15 cellular contexts compared by ENCODE assay signal in the genomic region with DNA sequence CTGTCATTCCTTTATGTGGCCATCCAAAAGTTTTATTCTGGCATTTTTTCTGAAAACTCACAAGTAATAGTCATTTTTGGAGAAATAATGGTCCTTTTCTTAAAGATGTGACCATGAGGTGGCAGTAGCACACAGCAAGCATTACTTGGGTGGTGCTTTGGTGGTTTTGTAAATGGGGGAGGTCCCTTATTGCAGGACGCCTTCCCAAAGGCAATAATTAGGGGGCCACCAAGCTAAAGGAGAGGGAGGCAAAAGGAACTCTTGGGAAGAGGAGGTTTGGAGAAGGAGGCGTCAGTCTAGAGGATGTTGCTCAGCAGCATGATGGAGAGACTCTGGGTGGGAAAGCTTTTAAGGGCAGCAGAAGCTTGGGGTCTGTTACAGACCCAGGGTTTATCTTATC.
A peak's percentile ranks its signal among the peaks of the same experiment; 100 is the strongest.
DNase-seq lines count a peak whose midpoint lies in the region; ATAC-seq, FAIRE-seq and TF ChIP-seq lines count a peak whose summit lies in the region.
"Had no signal": no experiment of that assay in that cellular context is flagged by ENCODE, and none has a peak within 500 bp of the region (broad histone marks: within the 10 kb centered on the region; RNA-seq: fewer than 3 reads in every experiment).

No MANE protein-coding gene starts in this region.

- no peak for TF ChIP-seq EP300 in A549 (IDR thresholded peaks at IDR 0.05)

- POLR2A ChIA-PET in A549 (lab: Yijun Ruan, JAX) (no interaction called here), OCI-LY7 (lab: Charles Lee) (no interaction called here)

- H3K27me3 ChIP-seq in heart left ventricle = no peaks in the 10 kb centered on the region
- H3K27me3 ChIP-seq: uterus had no signal

- H3K27ac ChIP-seq in A549 = no peak overlapping the region
- no peak overlapping the region for H3K27ac ChIP-seq in OCI-LY7 (ENCODE audit: low read depth, low read length, poor library complexity, severe bottlenecking)
- H3K27ac ChIP-seq in heart left ventricle = no peak overlapping the region
- H3K27ac ChIP-seq: uterus had no signal

- H4K20me1 ChIP-seq in OCI-LY7 (ENCODE audit: insufficient read depth, low read length) = no peaks in the 10 kb centered on the region

- H3K4me3 ChIP-seq in A549 (no peak overlapping the region), OCI-LY7 (ENCODE audit: low read depth, low read length, poor library complexity, severe bottlenecking) (no peak overlapping the region), fibroblast of the aortic adventitia (ENCODE audit: low read depth, low read length) (no peak overlapping the region), heart left ventricle (no peak overlapping the region)
- H3K4me3 ChIP-seq: uterus had no signal

- intact Hi-C loops in OCI-LY7 (cut with micrococcal nuclease; ENCODE audit: unreplicated experiment) = no loop called here
- intact Hi-C loops in heart left ventricle (cut with DNase I) = no loop called here

- DNase-seq in A549 (ENCODE audit: low read depth in 1 of 2, low spot score in 1 of 2) = peak in 1 of 2 experiments; percentile 11
- DNase-seq in OCI-LY7 (ENCODE audit: low spot score) = peak; percentile 7
- peak; percentile 1 for DNase-seq in fibroblast of the aortic adventitia (ENCODE audit: low read depth)
- DNase-seq in kidney tubule cell (ENCODE audit: low spot score) = no peak
- no peak for DNase-seq in heart left ventricle
- DNase-seq: activated B cell treated with CpG ODN at 0.5 μM for 24 hours; aorta; DMS79; left colon; NCI-H1092; stimulated activated CD4-positive, alpha-beta T cell treated with anti-CD3 and anti-CD28 coated beads, Interleukin-2, amount 100 ng/mL, for 24 hours; uterus had no signal

- BruUV-seq in OCI-LY7 (replicated peaks; lab: Mats Ljungman, UMichigan) = no TSS peak

- H3K9me2 ChIP-seq in OCI-LY7 (ENCODE audit: insufficient read depth, low read length) = no peaks in the 10 kb centered on the region

- CTCF ChIA-PET in A549 (lab: Yijun Ruan, JAX) (interaction anchor here (1.4 kb wide), 1 partner anchor 17 kb away, joined by 5 read pairs; no protein-coding TSS in a partner anchor), OCI-LY7 (lab: Charles Lee; ENCODE audit: unreplicated experiment) (no interaction called here)

- no peak overlapping the region for H2AFZ ChIP-seq in OCI-LY7 (ENCODE audit: low read length)

- ATAC-seq in A549 = no peak
- ATAC-seq in GM19035 (IDR thresholded peaks at IDR 0.05; ENCODE audit: unreplicated experiment) = no peak
- ATAC-seq in GM21367 (IDR thresholded peaks at IDR 0.05; ENCODE audit: unreplicated experiment) = no peak
- no peak for ATAC-seq in heart left ventricle
- ATAC-seq: left colon had no signal

- 8% methylated on average over 2 of the region's 2 CpGs for WGBS in A549 (ENCODE audit: missing lambda C conversion rate)
- 36 to 42% (median 37%) methylated on average over 2 of the region's 2 CpGs for WGBS in heart left ventricle, 4 donors

- no peaks in the 10 kb centered on the region for H3K79me2 ChIP-seq in OCI-LY7 (ENCODE audit: insufficient read depth, low read depth, low read length)

- TF ChIP-seq CTCF in A549 (IDR thresholded peaks at IDR 0.05) (peak; percentile 31; the same call in 2 of the 3 replicates), GM12874 (IDR thresholded peaks at IDR 0.05; ENCODE audit: insufficient read depth, low read depth, low read length) (peak; percentile 15; the same call in 1 of the 2 replicates), OCI-LY7 (conservative IDR thresholded peaks at IDR 0.05; ENCODE audit: low read length) (peak; percentile 68), fibroblast of the aortic adventitia (IDR thresholded peaks at IDR 0.05; ENCODE audit: insufficient read depth, low read length) (peak; percentile 4), heart left ventricle (IDR thresholded peaks at IDR 0.05) (peak in 6 of 12 donors; percentile 13 to 29 (median 22))

- H3K4me2 ChIP-seq in A549 = no peak overlapping the region
- no peak overlapping the region for H3K4me2 ChIP-seq in OCI-LY7 (ENCODE audit: low read length)

- TF ChIP-seq RAD21 in A549 (conservative IDR thresholded peaks at IDR 0.05 in 1 of 2, IDR thresholded peaks at IDR 0.05 in 1 of 2) = peak; percentile 36 to 41; a peak in 4 of 5 replicates

- H3K9me3 ChIP-seq in A549 = no peaks in the 10 kb centered on the region
- no peaks in the 10 kb centered on the region for H3K9me3 ChIP-seq in OCI-LY7 (ENCODE audit: low read length)
- no peaks in the 10 kb centered on the region for H3K9me3 ChIP-seq in heart left ventricle
- H3K9me3 ChIP-seq: uterus had no signal

- no peaks in the 10 kb centered on the region for H3K36me3 ChIP-seq in OCI-LY7 (ENCODE audit: insufficient read depth, low read length)
- no peaks in the 10 kb centered on the region for H3K36me3 ChIP-seq in heart left ventricle
- H3K36me3 ChIP-seq: uterus had no signal

- no peaks in the 10 kb centered on the region for H3K4me1 ChIP-seq in A549
- no peaks in the 10 kb centered on the region for H3K4me1 ChIP-seq in OCI-LY7 (ENCODE audit: insufficient read depth, low read length, poor library complexity, severe bottlenecking)
- H3K4me1 ChIP-seq in heart left ventricle = no peaks in the 10 kb centered on the region
- H3K4me1 ChIP-seq: uterus had no signal

- TF ChIP-seq POLR2A in A549 (IDR thresholded peaks at IDR 0.05; ENCODE audit: low read length) (no peak), heart left ventricle (IDR thresholded peaks at IDR 0.05) (no peak)

- FAIRE-seq in A549 (lab: Jason Lieb, UNC) = no peak

TF ChIP-seq in A549, 52 proteins besides CTCF, POLR2A, EP300 and RAD21:
- TF ChIP-seq EHF (CRISPR knock-in tag; IDR thresholded peaks at IDR 0.05) = no peak
- peak; percentile 39; the same call in 1 of the 3 replicates for TF ChIP-seq SMC3 (IDR thresholded peaks at IDR 0.05)
- no peak for TF ChIP-seq SREBF2 (IDR thresholded peaks at IDR 0.05)
TF ChIP-seq in A549: peak in this region for 1.

Comparison
In these comparisons a context has a peak if more than half of its experiments do, and no peak if none do; other contexts are left out.
1. DNase-seq: peak in OCI-LY7 (single experiment) and fibroblast of the aortic adventitia (single experiment); none in kidney tubule cell (single experiment) and heart left ventricle (0 of 5).